7 cellular contexts compared by ENCODE assay signal in the genomic region with DNA sequence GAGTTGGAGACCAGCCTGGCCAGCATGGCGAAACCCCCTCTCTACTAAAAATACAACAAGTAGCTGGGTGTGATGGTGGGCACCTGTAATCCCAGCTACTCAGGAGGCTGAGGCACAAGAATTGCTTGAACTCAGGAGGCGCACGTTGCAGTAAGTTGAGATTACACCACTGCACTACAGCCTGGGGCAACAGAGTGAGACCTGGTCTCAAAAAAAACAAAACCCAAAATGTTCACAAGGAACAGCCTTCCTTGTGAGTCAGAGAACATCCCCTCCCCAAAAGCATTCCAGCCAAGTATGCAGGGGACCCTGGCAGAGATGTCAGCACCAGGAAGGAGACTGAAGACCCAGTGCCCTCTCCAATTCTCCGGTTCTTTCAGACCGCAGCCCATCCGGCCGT.
"Had no signal": no experiment of that assay in that cellular context is flagged by ENCODE, and none has a peak within 500 bp of the region (broad histone marks: within the 10 kb centered on the region; RNA-seq: fewer than 3 reads in every experiment).

No MANE protein-coding gene starts in this region.

- H3K9me3 Mint-ChIP-seq: H9 had no signal

- H3K27me3 Mint-ChIP-seq: IgD-negative memory B cell had no signal

- H3K4me3 Mint-ChIP-seq: H9, IgD-negative memory B cell had no signal

- H3K27ac Mint-ChIP-seq: H9, IgD-negative memory B cell had no signal

- H3K27ac ChIP-seq: GM23248, HL-60 had no signal

- H2AFZ ChIP-seq: GM23248 had no signal

- ATAC-seq: HepG2 had no signal

- H3K4me1 Mint-ChIP-seq: IgD-negative memory B cell had no signal

- H3K36me3 Mint-ChIP-seq: IgD-negative memory B cell had no signal

- DNase-seq: GM23248, H9, HCEC 1CT, KBM-7 had no signal

- H3K4me3 ChIP-seq: GM23248 had no signal
